ENCODE assay signal across 8 cellular contexts in genomic region chr2:191245046-191245868, GRCh38.
DNase-seq lines count a peak whose midpoint lies in the region; ATAC-seq and TF ChIP-seq lines count a peak whose summit lies in the region.

TSS of gene MYO1B (plus strand) at chr2:191245404. CDS start at chr2:191276896, 31,492 bp downstream.

- no peaks in the 10 kb centered on the region for H3K36me3 ChIP-seq in mucosa of stomach (ENCODE audit: control insufficient read depth, insufficient read depth, low read length)

- no peak for TF ChIP-seq CTCF in epithelial cell of esophagus (IDR thresholded peaks at IDR 0.05; ENCODE audit: insufficient read depth, low read depth, low read length, missing control alignments)

- peaks cover 23% of the 10 kb centered on the region for H3K4me1 Mint-ChIP-seq in stimulated activated naive CD8-positive, alpha-beta T cell treated with anti-CD3 and anti-CD28 coated beads, Interleukin-15, Interleukin-2, amounts not matched to agents 100 ng/mL and 50 ng/mL, for 24 hours (ENCODE audit: low read depth)

- H3K9me3 Mint-ChIP-seq in stimulated activated naive CD8-positive, alpha-beta T cell treated with anti-CD3 and anti-CD28 coated beads, Interleukin-15, Interleukin-2, amounts not matched to agents 100 ng/mL and 50 ng/mL, for 24 hours = no peaks in the 10 kb centered on the region

- H3K9ac ChIP-seq in mucosa of stomach (ENCODE audit: low read length) = peak within 1 kb of the TSS; percentile 74

- H3K4me3 Mint-ChIP-seq in stimulated activated naive CD8-positive, alpha-beta T cell treated with anti-CD3 and anti-CD28 coated beads, Interleukin-15, Interleukin-2, amounts not matched to agents 100 ng/mL and 50 ng/mL, for 24 hours = peak within 1 kb of the TSS; percentile 78

- H3K27me3 ChIP-seq in mucosa of stomach (ENCODE audit: control insufficient read depth, insufficient read depth, low read length) = no peaks in the 10 kb centered on the region

- H3K4me3 ChIP-seq in epithelial cell of esophagus (ENCODE audit: low read length) (peak within 1 kb of the TSS; percentile 94), mucosa of stomach (ENCODE audit: low read length) (peak within 1 kb of the TSS; percentile 38)

- DNase-seq in NCI-H524 (lab: John Stamatoyannopoulos, UW) (peak; percentile 41 to 82), NCI-H524 treated with DMSO at 0.1 percent for 48 hours (lab: John Stamatoyannopoulos, UW) (no peak), NCI-H510A (lab: John Stamatoyannopoulos, UW) (peak; percentile 77), epithelial cell of esophagus (ENCODE audit: low read depth) (peak; percentile 94)
- peak; percentile 4 to 39 for DNase-seq in activated CD8-positive, alpha-beta memory T cell treated with anti-CD3 and anti-CD28 coated beads for 4 hours (ENCODE audit: low read depth in 2 of 2)

- no peaks in the 10 kb centered on the region for H3K9me3 ChIP-seq in mucosa of stomach (ENCODE audit: control insufficient read depth, low read length)

- H3K36me3 Mint-ChIP-seq in stimulated activated naive CD8-positive, alpha-beta T cell treated with anti-CD3 and anti-CD28 coated beads, Interleukin-15, Interleukin-2, amounts not matched to agents 100 ng/mL and 50 ng/mL, for 24 hours (ENCODE audit: low read depth) = no peaks in the 10 kb centered on the region

- peak; percentile 59 for ATAC-seq in HG03108 (IDR thresholded peaks at IDR 0.05; ENCODE audit: unreplicated experiment)

- H3K27ac Mint-ChIP-seq in stimulated activated naive CD8-positive, alpha-beta T cell treated with anti-CD3 and anti-CD28 coated beads, Interleukin-15, Interleukin-2, amounts not matched to agents 100 ng/mL and 50 ng/mL, for 24 hours = peak within 1 kb of the TSS; percentile 79

- peaks cover 6% of the 10 kb centered on the region for H3K4me1 ChIP-seq in mucosa of stomach (ENCODE audit: control insufficient read depth, insufficient read depth, low read length)

- H3K27me3 Mint-ChIP-seq in stimulated activated naive CD8-positive, alpha-beta T cell treated with anti-CD3 and anti-CD28 coated beads, Interleukin-15, Interleukin-2, amounts not matched to agents 100 ng/mL and 50 ng/mL, for 24 hours = peaks cover 10% of the 10 kb centered on the region
